8 cellular contexts compared by ENCODE assay signal in genomic region chr3:13895155-13896105, GRCh38. TPM values are rescaled to one million over a fixed set of nuclear protein-coding genes. Genes with fewer than 3 reads are reported as not detected.
DNase-seq lines count a peak whose midpoint lies in the region; ATAC-seq, FAIRE-seq and TF ChIP-seq lines count a peak whose summit lies in the region.

No MANE protein-coding gene starts in this region.

- no peaks in the 10 kb centered on the region for H3K36me3 ChIP-seq in lung (ENCODE audit: control insufficient read depth in 2 of 2, insufficient read depth in 2 of 2, low read length in 2 of 2)

- TF ChIP-seq CTCF in A549 (IDR thresholded peaks at IDR 0.05) (no peak), lung (IDR thresholded peaks at IDR 0.05; ENCODE audit: control extremely low read depth, extremely low read depth) (no peak)

- no peak for TF ChIP-seq POLR2A in A549 (IDR thresholded peaks at IDR 0.05; ENCODE audit: low read length)

- WGBS in A549 (ENCODE audit: missing lambda C conversion rate) = 7% methylated on average over 80 of the region's 86 CpGs
- 1% methylated on average over 86 of the region's 86 CpGs for WGBS in lung, 2 donors

- peak overlapping the region; percentile 60 for H3K4me3 ChIP-seq in A549
- H3K4me3 ChIP-seq in lung = peak overlapping the region; percentile 39

- H3K27me3 ChIP-seq in lung (ENCODE audit: control insufficient read depth, insufficient read depth) = no peaks in the 10 kb centered on the region

- peak overlapping the region; percentile 99 for H3K4me2 ChIP-seq in A549

- H3K9me3 ChIP-seq in A549 (peaks cover 42% of the 10 kb centered on the region), lung (ENCODE audit: control insufficient read depth in 2 of 2, insufficient read depth in 1 of 2, low read length in 1 of 2) (peaks cover 4 to 6% of the 10 kb centered on the region in 2 donors)

- DNase-seq in A549 (ENCODE audit: low read depth in 1 of 2, low spot score in 1 of 2) (peak; percentile 74 to 82), NCI-H510A (lab: John Stamatoyannopoulos, UW) (peak; percentile 36), lung (ENCODE audit: low spot score) (peak; percentile 94)
- DNase-seq in activated CD8-positive, alpha-beta memory T cell treated with anti-CD3 and anti-CD28 coated beads for 1 hour (ENCODE audit: extremely low read depth in 1 of 2, low read depth in 1 of 2) = peak; percentile 83 to 87
- DNase-seq in effector CD4-positive, alpha-beta T cell = peak; percentile 88
- DNase-seq in stimulated activated CD4-positive, alpha-beta T cell treated with anti-CD3 and anti-CD28 coated beads, Interleukin-4, amount 100 ng/mL, for 48 hours (ENCODE audit: low read depth in 2 of 2) = peak; percentile 94 to 95

- H3K27ac ChIP-seq in A549 = peak overlapping the region; percentile 72 to 83
- peak overlapping the region; percentile 30 to 68 for H3K27ac ChIP-seq in lung (ENCODE audit: low read depth in 1 of 2, low read length in 1 of 2)

- ATAC-seq in A549 = peak; percentile 97 to 99
- ATAC-seq in GM18520 (IDR thresholded peaks at IDR 0.05; ENCODE audit: unreplicated experiment) = peak; percentile 81
- ATAC-seq in HG03066 (IDR thresholded peaks at IDR 0.05; ENCODE audit: low read depth, unreplicated experiment) = peak; percentile 97
- ATAC-seq in lung (ENCODE audit: insufficient read depth, low FRiP score) = peak; percentile 99

- peaks cover 5% of the 10 kb centered on the region; the same call in 1 of the 3 replicates for H3K4me1 ChIP-seq in A549
- peaks cover 0 to 2% of the 10 kb centered on the region in 2 donors for H3K4me1 ChIP-seq in lung (ENCODE audit: control insufficient read depth in 2 of 2, insufficient read depth in 2 of 2, low read length in 2 of 2)

- CTCF ChIA-PET in A549 (lab: Yijun Ruan, JAX) = interaction anchor here (0.6 to 3.5 kb wide), 16 partner anchors 10 to 650 kb away, joined by 3 to 26 read pairs (median 4); partner anchors contain the start of genes CHCHD4, TMEM43 and WNT7A

- POLR2A ChIA-PET in A549 (lab: Yijun Ruan, JAX) = interaction anchor here (1.3 kb wide), 1 partner anchor 230 kb away, joined by 3 read pairs; the partner anchor contains the start of genes CHCHD4 and TMEM43

- TF ChIP-seq EP300 in A549 (IDR thresholded peaks at IDR 0.05) = no peak

- no peak for FAIRE-seq in A549 (lab: Jason Lieb, UNC)

- no peak for TF ChIP-seq RAD21 in A549 (conservative IDR thresholded peaks at IDR 0.05 in 1 of 2, IDR thresholded peaks at IDR 0.05 in 1 of 2)

TF ChIP-seq in A549, 52 proteins besides CTCF, POLR2A, EP300 and RAD21:
- TF ChIP-seq, protein P1, sequence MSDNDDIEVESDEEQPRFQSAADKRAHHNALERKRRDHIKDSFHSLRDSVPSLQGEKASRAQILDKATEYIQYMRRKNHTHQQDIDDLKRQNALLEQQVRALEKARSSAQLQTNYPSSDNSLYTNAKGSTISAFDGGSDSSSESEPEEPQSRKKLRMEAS (IDR thresholded peaks at IDR 0.05) = peak; percentile 55
- TF ChIP-seq PHF8 (IDR thresholded peaks at IDR 0.05; ENCODE audit: borderline replicate concordance, low read depth) (0 out of 2 replicates have a peak, but pooled peaks have one; percentile 29), JUNB (IDR thresholded peaks at IDR 0.05) (no peak), SREBF2 (IDR thresholded peaks at IDR 0.05) (no peak), CBX2 (IDR thresholded peaks at IDR 0.05; ENCODE audit: borderline replicate concordance, low read depth) (no peak), E2F6 (IDR thresholded peaks at IDR 0.05; ENCODE audit: borderline replicate concordance, low read depth) (no peak), CEBPB (IDR thresholded peaks at IDR 0.05) (no peak), HOXB13 (CRISPR knock-in tag; IDR thresholded peaks at IDR 0.05; ENCODE audit: low read depth) (no peak), NR3C1 (IDR thresholded peaks at IDR 0.05) (no peak), ZC3H11A (IDR thresholded peaks at IDR 0.05) (no peak)
TF ChIP-seq in A549: peak in this region for 2.

RNA-seq across cellular contexts. Expression of gene WNT7A, which starts 15.6 kb away (rescaled TPM):
- 0.01 and 0.03 TPM in 2 replicates for polyA plus RNA-seq in A549 (2011; rRNA removed)
- 0.03 and 0.04 TPM in 2 replicates for polyA plus RNA-seq in A549 (2012; cell fraction: cytosol; rRNA removed)
- 0.07 and 0.11 TPM in 2 replicates for polyA plus RNA-seq in A549 (2012; cell fraction: nucleus; rRNA removed)
- 0.03 to 0.04 TPM in 2 of 3 replicates, not detected in the other for polyA plus RNA-seq in A549 (2017; fragmentation: RNase III; extraction: RNeasy Plus Mini Kit Qiagen cat#74134 plus additional on column Dnase treatment)
- 0.04 TPM in 1 of 2 replicates, not detected in the other for polyA minus RNA-seq in A549 (2011; rRNA and poly(A)+ RNA removed)
- 1 to 10 TPM; 2.0 to 4.8 TPM for total RNA-seq in lung
- polyA plus RNA-seq in lung = 1 to 10 TPM; 1.7 to 2.0 TPM

Comparison
In these comparisons a context has a peak if more than half of its experiments do, and no peak if none do; other contexts are left out.
1. Peak in every context shown above with its lines: DNase-seq, ATAC-seq, H3K4me3 ChIP-seq and H3K27ac ChIP-seq.
2. DNase-seq: peak in every context shown above with its lines; median percentile 94 in stimulated activated CD4-positive, alpha-beta T cell treated with anti-CD3 and anti-CD28 coated beads, Interleukin-4, amount 100 ng/mL, for 48 hours; 94 in lung; 88 in effector CD4-positive, alpha-beta T cell; 85 in activated CD8-positive, alpha-beta memory T cell treated with anti-CD3 and anti-CD28 coated beads for 1 hour; 78 in A549; 36 in NCI-H510A.